ENCODE assay signal across 26 cellular contexts in the genomic region with DNA sequence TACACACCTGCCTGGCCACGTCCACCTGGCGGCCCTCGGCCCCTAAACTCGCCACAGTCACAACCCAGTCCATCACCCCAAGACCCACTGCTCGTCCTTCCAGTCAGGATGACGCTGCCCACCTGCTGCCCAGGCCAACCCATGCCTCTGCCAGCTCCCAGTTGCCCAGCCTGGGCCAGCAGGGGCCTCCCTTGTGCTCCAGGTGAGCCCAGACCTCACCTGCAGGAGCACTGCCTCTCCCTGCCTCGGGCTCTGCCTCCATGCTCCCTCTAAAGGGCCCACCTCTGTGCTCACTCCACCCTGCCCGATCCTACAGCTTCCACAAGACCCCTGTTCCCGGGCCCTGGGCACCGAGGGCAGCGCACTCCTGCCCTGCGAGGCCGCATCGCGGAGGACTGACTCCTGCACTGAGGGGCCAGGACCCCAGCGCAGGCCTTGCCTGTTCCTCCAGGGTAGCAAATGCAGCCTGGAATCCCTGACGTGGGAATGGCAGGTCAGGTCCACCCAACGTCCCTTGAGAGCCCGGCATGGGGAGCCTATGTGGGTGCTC. TPM values are rescaled to one million over a fixed set of nuclear protein-coding genes. Genes with fewer than 3 reads are reported as not detected.
"Had no signal": no experiment of that assay in that cellular context is flagged by ENCODE, and none has a peak within 500 bp of the region (broad histone marks: within the 10 kb centered on the region; RNA-seq: fewer than 3 reads in every experiment).

No MANE protein-coding gene starts in this region.

- H3K27ac ChIP-seq: ascending aorta, epithelial cell of prostate, lower lobe of right lung, thoracic aorta, upper lobe of right lung, WERI-Rb-1 had no signal

- FAIRE-seq: colon, kidney, small intestine, TTC549 had no signal

- H3K4me1 ChIP-seq: ascending aorta, lower lobe of right lung, upper lobe of right lung had no signal

- DNase-seq: activated CD4-positive, alpha-beta T cell treated with anti-CD3 and anti-CD28 coated beads for 1 hour; activated CD8-positive, alpha-beta memory T cell treated with anti-CD3 and anti-CD28 coated beads for 24 hours; activated CD8-positive, alpha-beta memory T cell treated with anti-CD3 and anti-CD28 coated beads, Interleukin-2, amount 50 U/mL, for 4 hours; activated effector memory CD4-positive, alpha-beta T cell treated with Interleukin-2 at 50 U/mL for 16 hours; activated naive CD4-positive, alpha-beta T cell treated with anti-CD3 and anti-CD28 coated beads, Interleukin-2, amount 10 ng/mL, durations not matched to agents 7 days and 5 days; activated T-cell treated with anti-CD3 and anti-CD28 coated beads, Interleukin-2, amount 50 U/mL, for 4 hours; central memory CD4-positive, alpha-beta T cell; kidney; lower lobe of right lung; naive B cell; occipital lobe; posterior cingulate gyrus; small intestine; stimulated activated CD4-positive, alpha-beta T cell treated with anti-CD3 and anti-CD28 coated beads, Interleukin-2, amount 100 ng/mL, for 24 hours; stimulated activated naive CD4-positive, alpha-beta T cell; T-helper 1 cell; upper lobe of right lung; WERI-Rb-1 had no signal

- ATAC-seq: activated T-cell treated with anti-CD3 and anti-CD28 coated beads, Interleukin-2, amount 50 U/mL, for 4 hours; left lobe of liver; lower lobe of right lung; sciatic nerve; upper lobe of right lung had no signal

- H3K4me3 ChIP-seq: ascending aorta, lower lobe of right lung, thoracic aorta, upper lobe of right lung had no signal

- H3K27me3 ChIP-seq: ascending aorta, upper lobe of right lung had no signal

- H3K9me3 ChIP-seq: ascending aorta, lower lobe of right lung, thoracic aorta, upper lobe of right lung had no signal

RNA-seq across cellular contexts. Expression of gene TBXA2R, which starts 27.9 kb away (rescaled TPM):
- polyA plus RNA-seq: neural cell had no signal

RNA-seq across cellular contexts. Expression of gene GIPC3, which starts 49.3 kb away (rescaled TPM):
- total RNA-seq: occipital lobe had no signal
- polyA plus RNA-seq: neural cell had no signal
